ENCODE assay signal across 8 cellular contexts in the genomic region with DNA sequence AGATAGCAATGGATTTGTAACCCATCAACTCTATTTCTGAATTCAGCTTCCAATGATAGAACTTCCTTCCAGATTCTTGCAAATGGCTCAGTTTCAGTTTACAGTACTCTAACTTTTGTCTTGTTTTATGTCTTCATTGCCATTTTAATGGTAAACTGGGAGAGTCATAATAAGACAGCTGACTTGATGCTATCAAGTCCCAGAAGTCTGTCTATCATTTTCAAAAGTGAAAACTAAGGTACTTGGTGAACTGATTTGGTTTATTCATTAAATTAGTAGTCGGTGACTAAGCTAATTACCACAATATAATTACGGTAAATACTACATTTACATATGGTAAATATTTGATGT. TPM values are rescaled to one million over a fixed set of nuclear protein-coding genes. Genes with fewer than 3 reads are reported as not detected.
DNase-seq lines count a peak whose midpoint lies in the region; ATAC-seq and TF ChIP-seq lines count a peak whose summit lies in the region.

No MANE protein-coding gene starts in this region.

- peaks cover 6% of the 10 kb centered on the region for H3K36me3 Mint-ChIP-seq in Caco-2 (ENCODE audit: insufficient read depth, unreplicated experiment)

- intact Hi-C loops in Caco-2 (cut with micrococcal nuclease; ENCODE audit: unreplicated experiment) = loop anchor here (10.0 kb wide), 1 partner anchor 639 kb away; no protein-coding TSS in a partner anchor

- no TSS peak for BruUV-seq in Caco-2 (replicated peaks; lab: Mats Ljungman, UMichigan)

- H3K4me1 ChIP-seq in Caco-2 = peaks cover 25% of the 10 kb centered on the region

- H3K27me3 ChIP-seq in Caco-2 (replicated peaks; ENCODE audit: control insufficient read depth, insufficient read depth, low read length) = no peaks in the 10 kb centered on the region
- no peaks in the 10 kb centered on the region for H3K27me3 ChIP-seq in MG63

- peaks cover 26% of the 10 kb centered on the region for H3K4me1 Mint-ChIP-seq in Caco-2 (ENCODE audit: low read depth, unreplicated experiment)

- H3K27ac Mint-ChIP-seq in Caco-2 (ENCODE audit: unreplicated experiment) = peak overlapping the region; percentile 46

- POLR2A ChIA-PET in Caco-2 (lab: Charles Lee) = interaction anchor here (1.0 kb wide), 1 partner anchor 149 kb away, joined by 4 read pairs; no protein-coding TSS in a partner anchor

- DNase-seq in Caco-2 (no peak), MG63 (no peak), fibroblast of villous mesenchyme (ENCODE audit: low read depth) (no peak), DMS 273 treated with DMSO at 0.1 percent for 48 hours (lab: John Stamatoyannopoulos, UW) (no peak), dedifferentiated amniotic fluid mesenchymal stem cell (ENCODE audit: extremely low spot score) (no peak), SKM-1 (lab: John Stamatoyannopoulos, UW; ENCODE audit: unreplicated experiment) (no peak), NOMO-1 treated with DMSO at 0.1 percent for 48 hours (lab: John Stamatoyannopoulos, UW; ENCODE audit: unreplicated experiment) (no peak)

- peak; percentile 38 for ATAC-seq in GM21529 (IDR thresholded peaks at IDR 0.05; ENCODE audit: unreplicated experiment)

- no peaks in the 10 kb centered on the region for H3K9me3 ChIP-seq in Caco-2
- no peaks in the 10 kb centered on the region for H3K9me3 ChIP-seq in MG63

- H3K4me3 ChIP-seq in Caco-2 (ENCODE audit: low read depth, low read length) (no peak overlapping the region), MG63 (peak overlapping the region; percentile 29), fibroblast of villous mesenchyme (ENCODE audit: low read depth, low read length) (peak overlapping the region; percentile 62)

- H3K4me3 Mint-ChIP-seq in Caco-2 (ENCODE audit: unreplicated experiment) = no peak overlapping the region

- no peaks in the 10 kb centered on the region for H3K36me3 ChIP-seq in Caco-2 (ENCODE audit: control insufficient read depth, insufficient read depth, low read length)
- H3K36me3 ChIP-seq in MG63 = no peaks in the 10 kb centered on the region

- no peak for TF ChIP-seq CTCF in Caco-2 (IDR thresholded peaks at IDR 0.05; ENCODE audit: insufficient read depth in 1 of 2, low read depth in 1 of 2, low read length in 1 of 2, severe bottlenecking in 1 of 2, unreplicated experiment in 1 of 2)
- no peak for TF ChIP-seq CTCF in fibroblast of villous mesenchyme (IDR thresholded peaks at IDR 0.05; ENCODE audit: insufficient read depth, low read depth, low read length)

- H3K27me3 Mint-ChIP-seq in Caco-2 (ENCODE audit: insufficient read depth, unreplicated experiment) = no peaks in the 10 kb centered on the region

- H3K9me3 Mint-ChIP-seq in Caco-2 (ENCODE audit: unreplicated experiment) = no peaks in the 10 kb centered on the region

- CTCF ChIA-PET in Caco-2 (lab: Charles Lee) = interaction anchor here (0.6 to 1.2 kb wide), 3 partner anchors 25 to 215 kb away, joined by 3 to 6 read pairs (median 3); partner anchors contain the start of gene RTKN2

RNA-seq across cellular contexts. Expression of gene RTKN2, which starts 25.0 kb away (rescaled TPM):
- total RNA-seq in Caco-2 (2022) = 36.2 and 37.1 TPM in 2 replicates
- total RNA-seq in MG63 (2014; rRNA removed; shearing (Covaris generic); ENCODE audit: low replicate concordance) = 1.3 and 2.7 TPM in 2 replicates
- total RNA-seq in fibroblast of villous mesenchyme = 8.7 and 15.1 TPM in 2 replicates
